Comparison of ENCODE assay signal across 27 cellular contexts in genomic region chr3:173957646-173958045, GRCh38.
"Had no signal": no experiment of that assay in that cellular context is flagged by ENCODE, and none has a peak within 500 bp of the region (broad histone marks: within the 10 kb centered on the region; RNA-seq: fewer than 3 reads in every experiment).

No MANE protein-coding gene starts in this region.

- H3K4me1 ChIP-seq: Peyer's patch had no signal

- H3K27ac ChIP-seq: brain microvascular endothelial cell, Peyer's patch, RWPE1, VCaP had no signal

- DNase-seq: activated CD4-positive, alpha-beta T cell treated with anti-CD3 and anti-CD28 coated beads for 1 hour; activated CD4-positive, alpha-beta T cell treated with anti-CD3 and anti-CD28 coated beads for 48 hours; activated CD4-positive, CD25-positive, alpha-beta regulatory T cell; activated CD8-positive, alpha-beta T cell treated with anti-CD3 and anti-CD28 coated beads for 36 hours; activated naive CD4-positive, alpha-beta T cell treated with anti-CD3 and anti-CD28 coated beads, Interleukin-2, amount 10 ng/mL, durations not matched to agents 7 days and 5 days; activated naive CD8-positive, alpha-beta T cell treated with anti-CD3 and anti-CD28 coated beads, Interleukin-2, amount 50 U/mL, for 24 hours; activated T-cell treated with anti-CD3 and anti-CD28 coated beads, Interleukin-2, amount 50 U/mL, for 4 hours; brain microvascular endothelial cell; Kasumi-1; KG1; MG63; NCI-H1048; NCI-H1436 treated with DMSO at 0.1 percent for 48 hours; NCI-H1694 treated with DMSO at 0.1 percent for 48 hours; NCI-H2029; NCI-H345; NCI-H524 treated with DMSO at 0.1 percent for 48 hours; NK-92 treated with Interleukin-12 subunit alpha and Interleukin-12 subunit beta, amount 100 ng/mL, for 24 hours; PC-3; Peyer's patch; Right ventricle myocardium superior; SW 1271; T-helper 1 cell; T-helper 2 cell; T-helper 9 cell had no signal

- H3K27me3 ChIP-seq: brain microvascular endothelial cell, MG63, Peyer's patch had no signal

- H3K4me3 ChIP-seq: MG63, Peyer's patch had no signal

- H3K36me3 ChIP-seq: brain microvascular endothelial cell, MG63, Peyer's patch had no signal

- H3K9me3 ChIP-seq: MG63, Peyer's patch had no signal
